2 cellular contexts compared by ENCODE assay signal in genomic region chr12:97960225-97960624, GRCh38.
TF ChIP-seq lines count a peak whose summit lies in the region.

No MANE protein-coding gene starts in this region.

TF ChIP-seq in GM23338, 12 proteins besides CTCF, POLR2A, EP300 and RAD21:
- no peak for TF ChIP-seq ZNF114 (CRISPR knock-in tag; IDR thresholded peaks at IDR 0.05)
- TF ChIP-seq POLR2AphosphoS5 (IDR thresholded peaks at IDR 0.05; ENCODE audit: low read depth): no peak
- TF ChIP-seq EZH2phosphoT487 (IDR thresholded peaks at IDR 0.05; ENCODE audit: unreplicated experiment): no peak
- no peak for TF ChIP-seq CREB1 (CRISPR knock-in tag; IDR thresholded peaks at IDR 0.05; ENCODE audit: low read depth)
- TF ChIP-seq ETS1 (IDR thresholded peaks at IDR 0.05): no peak
- TF ChIP-seq REST (IDR thresholded peaks at IDR 0.05; ENCODE audit: unreplicated experiment): no peak
- TF ChIP-seq ZNF462 (CRISPR knock-in tag; IDR thresholded peaks at IDR 0.05): no peak
- TF ChIP-seq ZNF331 (CRISPR knock-in tag; IDR thresholded peaks at IDR 0.05; ENCODE audit: low read depth): no peak
- no peak for TF ChIP-seq NANOG (IDR thresholded peaks at IDR 0.05; ENCODE audit: borderline replicate concordance)
- no peak for TF ChIP-seq EZH2 (IDR thresholded peaks at IDR 0.05; ENCODE audit: low read depth, unreplicated experiment)
- no peak for TF ChIP-seq JUNB (IDR thresholded peaks at IDR 0.05; ENCODE audit: unreplicated experiment)
- no peak for TF ChIP-seq STAT1 (IDR thresholded peaks at IDR 0.05; ENCODE audit: unreplicated experiment)

TF ChIP-seq in H1, 55 proteins besides CTCF, POLR2A, EP300 and RAD21:
- TF ChIP-seq POU5F1 (IDR thresholded peaks at IDR 0.05; ENCODE audit: low read depth, low read length): no peak
